ENCODE assay signal across 1 cellular context in genomic region chr9:36603006-36603405, GRCh38.
TF ChIP-seq lines count a peak whose summit lies in the region.

No MANE protein-coding gene starts in this region.

TF ChIP-seq in GM23338, 12 proteins besides CTCF, POLR2A, EP300 and RAD21 (continued from another document):
- TF ChIP-seq REST (IDR thresholded peaks at IDR 0.05; ENCODE audit: unreplicated experiment) (no peak), EZH2 (IDR thresholded peaks at IDR 0.05; ENCODE audit: low read depth, unreplicated experiment) (no peak), POLR2AphosphoS5 (IDR thresholded peaks at IDR 0.05; ENCODE audit: low read depth) (no peak)
